In genomic region chr9:72338631-72339030, GRCh38 we compare ENCODE assay signal across 34 cellular contexts.
"Had no signal": no experiment of that assay in that cellular context is flagged by ENCODE, and none has a peak within 500 bp of the region (broad histone marks: within the 10 kb centered on the region; RNA-seq: fewer than 3 reads in every experiment).

No MANE protein-coding gene starts in this region.

- H3K27me3 ChIP-seq: Peyer's patch had no signal

- H3K4me1 ChIP-seq: Peyer's patch had no signal

- H3K27ac Mint-ChIP-seq: activated CD4-positive, alpha-beta T cell treated with anti-CD3 and anti-CD28 coated beads for 36 hours; activated CD4-positive, alpha-beta T cell treated with anti-CD3 and anti-CD28 coated beads, Interleukin-2, amount 10 ng/mL, durations not matched to agents 7 days and 5 days; activated CD8-positive, alpha-beta T cell treated with anti-CD3 and anti-CD28 coated beads, Interleukin-2, amount 10 ng/mL, durations not matched to agents 7 days and 5 days; activated naive CD4-positive, alpha-beta T cell treated with anti-CD3 and anti-CD28 coated beads for 36 hours; activated naive CD4-positive, alpha-beta T cell treated with anti-CD3 and anti-CD28 coated beads, Interleukin-2, amount 50 U/mL, for 72 hours; activated T-helper 1 cell treated with anti-CD3 and anti-CD28 coated beads, Interleukin-12 subunit alpha, Interleukin-12 subunit beta, Interleukin-2, Interleukin-4 antibody, amounts not matched to agents 30 ng/mL and 10 ng/mL and 1 ng/mL, durations not matched to agents 14 hours and 24 hours and 36 hours; brain; WTC11 had no signal

- DNase-seq: activated CD4-positive, alpha-beta T cell treated with anti-CD3 and anti-CD28 coated beads for 36 hours; activated CD4-positive, alpha-beta T cell treated with anti-CD3 and anti-CD28 coated beads, Interleukin-2, amount 10 ng/mL, durations not matched to agents 7 days and 5 days; activated CD4-positive, alpha-beta T cell treated with anti-CD3 and anti-CD28 coated beads, Interleukin-2, amount 50 U/mL, for 48 hours; activated CD8-positive, alpha-beta T cell treated with anti-CD3 and anti-CD28 coated beads, Interleukin-2, amount 10 ng/mL, durations not matched to agents 7 days and 5 days; activated gamma-delta T cell treated with Interleukin-2 at 50 U/mL for 16 hours; activated naive CD4-positive, alpha-beta T cell treated with anti-CD3 and anti-CD28 coated beads for 36 hours; activated T-cell treated with anti-CD3 and anti-CD28 coated beads for 4 hours; activated T-cell treated with anti-CD3 and anti-CD28 coated beads, Interleukin-2, amount 50 U/mL, for 4 hours; anterior cingulate cortex; central memory CD4-positive, alpha-beta T cell; NCI-H1092 treated with DMSO at 0.1 percent for 48 hours; NCI-H1417; NCI-H146; NCI-H187; NCI-H2029 treated with DMSO at 0.1 percent for 48 hours; NCI-H2107; NCI-H2171; NCI-H510A; NCI-H526; NCI-H748 treated with DMSO at 0.1 percent for 48 hours; NK-92 treated with Interleukin-12 subunit alpha and Interleukin-12 subunit beta, amount 100 ng/mL, for 24 hours; PC-3; Peyer's patch; SW 1271; T-helper 1 cell; T-helper 2 cell; T1000 had no signal

- H3K36me3 Mint-ChIP-seq: activated naive CD4-positive, alpha-beta T cell treated with anti-CD3 and anti-CD28 coated beads, Interleukin-2, amount 50 U/mL, for 72 hours; brain; WTC11 had no signal

- ATAC-seq: activated CD4-positive, alpha-beta T cell treated with anti-CD3 and anti-CD28 coated beads for 36 hours; activated CD4-positive, CD25-positive, alpha-beta regulatory T cell treated with anti-CD3 and anti-CD28 coated beads, Interleukin-2, amount 50 U/mL, for 24 hours; activated CD8-positive, alpha-beta T cell treated with anti-CD3 and anti-CD28 coated beads, Interleukin-2, amount 10 ng/mL, durations not matched to agents 7 days and 5 days; activated naive CD4-positive, alpha-beta T cell treated with anti-CD3 and anti-CD28 coated beads, Interleukin-2, amount 50 U/mL, for 72 hours; activated T-cell treated with anti-CD3 and anti-CD28 coated beads, Interleukin-2, amount 50 U/mL, for 4 hours; PC-3; Right ventricle myocardium inferior; WTC11 had no signal

- H3K27me3 Mint-ChIP-seq: activated CD4-positive, alpha-beta T cell treated with anti-CD3 and anti-CD28 coated beads for 36 hours; activated CD4-positive, alpha-beta T cell treated with anti-CD3 and anti-CD28 coated beads, Interleukin-2, amount 10 ng/mL, durations not matched to agents 7 days and 5 days; brain had no signal

- H3K36me3 ChIP-seq: Peyer's patch had no signal

- H3K4me3 Mint-ChIP-seq: activated CD4-positive, alpha-beta T cell treated with anti-CD3 and anti-CD28 coated beads for 36 hours; activated CD4-positive, alpha-beta T cell treated with anti-CD3 and anti-CD28 coated beads, Interleukin-2, amount 10 ng/mL, durations not matched to agents 7 days and 5 days; activated CD8-positive, alpha-beta T cell treated with anti-CD3 and anti-CD28 coated beads, Interleukin-2, amount 10 ng/mL, durations not matched to agents 7 days and 5 days; activated naive CD4-positive, alpha-beta T cell treated with anti-CD3 and anti-CD28 coated beads for 36 hours; activated T-cell treated with anti-CD3 and anti-CD28 coated beads, Interleukin-2, amount 50 U/mL, for 4 hours; activated T-helper 1 cell treated with anti-CD3 and anti-CD28 coated beads, Interleukin-12 subunit alpha, Interleukin-12 subunit beta, Interleukin-2, Interleukin-4 antibody, amounts not matched to agents 30 ng/mL and 10 ng/mL and 1 ng/mL, durations not matched to agents 14 hours and 24 hours and 36 hours; brain; WTC11 had no signal

- H3K9me3 ChIP-seq: Peyer's patch had no signal

- H3K4me1 Mint-ChIP-seq: activated CD4-positive, alpha-beta T cell treated with anti-CD3 and anti-CD28 coated beads for 36 hours; activated CD4-positive, alpha-beta T cell treated with anti-CD3 and anti-CD28 coated beads, Interleukin-2, amount 10 ng/mL, durations not matched to agents 7 days and 5 days had no signal

- H3K4me3 ChIP-seq: Peyer's patch had no signal

- H3K9me3 Mint-ChIP-seq: activated CD4-positive, alpha-beta T cell treated with anti-CD3 and anti-CD28 coated beads, Interleukin-2, amount 10 ng/mL, durations not matched to agents 7 days and 5 days; activated naive CD4-positive, alpha-beta T cell treated with anti-CD3 and anti-CD28 coated beads for 36 hours; activated naive CD4-positive, alpha-beta T cell treated with anti-CD3 and anti-CD28 coated beads, Interleukin-2, amount 50 U/mL, for 72 hours; activated T-cell treated with anti-CD3 and anti-CD28 coated beads, Interleukin-2, amount 50 U/mL, for 4 hours; activated T-helper 1 cell treated with anti-CD3 and anti-CD28 coated beads, Interleukin-12 subunit alpha, Interleukin-12 subunit beta, Interleukin-2, Interleukin-4 antibody, amounts not matched to agents 30 ng/mL and 10 ng/mL and 1 ng/mL, durations not matched to agents 14 hours and 24 hours and 36 hours; brain; WTC11 had no signal

- H3K27ac ChIP-seq: Peyer's patch, RWPE1 had no signal
